In genomic region chr3:52682016-52682415, GRCh38 we compare ENCODE assay signal across 1 cellular context.
A peak's percentile ranks its signal among the peaks of the same experiment; 100 is the strongest.
TF ChIP-seq lines count a peak whose summit lies in the region.

No MANE protein-coding gene starts in this region.

TF ChIP-seq in K562, 482 proteins besides CTCF, POLR2A, EP300 and RAD21 (continues in another document):
- TF ChIP-seq TARDBP (IDR thresholded peaks at IDR 0.05) (no peak), ZNF592 (IDR thresholded peaks at IDR 0.05) (0 out of 2 replicates have a peak, but pooled peaks have one; percentile 28), ATF2 (CRISPR knock-in tag; IDR thresholded peaks at IDR 0.05) (no peak), JUND (IDR thresholded peaks at IDR 0.05; ENCODE audit: borderline replicate concordance, low read depth, low read length) (peak; percentile 37; the same call in 1 of the 2 replicates), JUND (tag; IDR thresholded peaks at IDR 0.05; ENCODE audit: borderline replicate concordance, low read depth, low read length) (no peak; the same call in 2 of the 3 replicates), FOXK2 (conservative IDR thresholded peaks at IDR 0.05 in 1 of 2, IDR thresholded peaks at IDR 0.05 in 1 of 2; ENCODE audit: low read depth in 2 of 2) (0 out of 4 replicates have a peak, but pooled peaks have one; percentile 15 to 30), MTA3 (IDR thresholded peaks at IDR 0.05; ENCODE audit: borderline replicate concordance) (0 out of 2 replicates have a peak, but pooled peaks have one; percentile 30), SMC3 (conservative IDR thresholded peaks at IDR 0.05; ENCODE audit: insufficient read depth, low read depth, low read length) (peak; percentile 34; the same call in 1 of the 2 replicates), RCOR1 (IDR thresholded peaks at IDR 0.05; ENCODE audit: borderline replicate concordance in 1 of 2, low read depth in 2 of 2, low read length in 2 of 2) (0 out of 4 replicates have a peak, but pooled peaks of 1 of the 2 experiments have one; percentile 45), NFE2L1 (tag; IDR thresholded peaks at IDR 0.05; ENCODE audit: borderline replicate concordance, low read depth) (no peak), ZNF239 (CRISPR knock-in tag; IDR thresholded peaks at IDR 0.05) (no peak), ZNF75A (CRISPR knock-in tag; IDR thresholded peaks at IDR 0.05) (no peak), SMARCE1 (IDR thresholded peaks at IDR 0.05) (0 out of 2 replicates have a peak, but pooled peaks have one; percentile 27), SRSF1 (IDR thresholded peaks at IDR 0.05; ENCODE audit: low read depth, low read length) (no peak), ZNF384 (IDR thresholded peaks at IDR 0.05; ENCODE audit: low read depth, low read length) (peak; percentile 47; the same call in 1 of the 2 replicates), L3MBTL2 (IDR thresholded peaks at IDR 0.05) (peak; percentile 49; the same call in 1 of the 2 replicates), MNT (conservative IDR thresholded peaks at IDR 0.05) (peak; percentile 36 to 57; a peak in 3 of 4 replicates), ZNF639 (CRISPR knock-in tag; conservative IDR thresholded peaks at IDR 0.05 in 1 of 2, IDR thresholded peaks at IDR 0.05 in 1 of 2) (0 out of 4 replicates have a peak, but pooled peaks of 1 of the 2 experiments have one; percentile 33), MEIS2 (IDR thresholded peaks at IDR 0.05; ENCODE audit: partially characterized antibody) (peak; percentile 5), ETV6 (IDR thresholded peaks at IDR 0.05; ENCODE audit: borderline replicate concordance in 1 of 2, low read depth in 2 of 2, low read length in 1 of 2) (no peak), ETV6 (CRISPR knock-in tag; IDR thresholded peaks at IDR 0.05; ENCODE audit: borderline replicate concordance) (no peak), PRDM10 (IDR thresholded peaks at IDR 0.05; ENCODE audit: partially characterized antibody) (peak; percentile 56), ZNF766 (CRISPR knock-in tag; conservative IDR thresholded peaks at IDR 0.05) (no peak), NR2C2 (CRISPR knock-in tag; IDR thresholded peaks at IDR 0.05) (no peak), NR2C2 (tag; IDR thresholded peaks at IDR 0.05) (peak; percentile 43), SPI1 (IDR thresholded peaks at IDR 0.05; ENCODE audit: borderline replicate concordance, low read depth, low read length) (no peak), HDAC1 (IDR thresholded peaks at IDR 0.05) (peak in 1 of 2 experiments; percentile 60; a peak in 1 of 4 replicates), BHLHE40 (IDR thresholded peaks at IDR 0.05; ENCODE audit: low read length) (peak; percentile 63), CHD7 (IDR thresholded peaks at IDR 0.05; ENCODE audit: low read depth, low read length) (no peak), MYC (IDR thresholded peaks at IDR 0.05; ENCODE audit: low read depth, low read length) (peak; percentile 54), MYC (CRISPR knock-in tag; IDR thresholded peaks at IDR 0.05; ENCODE audit: borderline replicate concordance, low read depth) (no peak)
